ENCODE assay signal across 23 cellular contexts in the genomic region with DNA sequence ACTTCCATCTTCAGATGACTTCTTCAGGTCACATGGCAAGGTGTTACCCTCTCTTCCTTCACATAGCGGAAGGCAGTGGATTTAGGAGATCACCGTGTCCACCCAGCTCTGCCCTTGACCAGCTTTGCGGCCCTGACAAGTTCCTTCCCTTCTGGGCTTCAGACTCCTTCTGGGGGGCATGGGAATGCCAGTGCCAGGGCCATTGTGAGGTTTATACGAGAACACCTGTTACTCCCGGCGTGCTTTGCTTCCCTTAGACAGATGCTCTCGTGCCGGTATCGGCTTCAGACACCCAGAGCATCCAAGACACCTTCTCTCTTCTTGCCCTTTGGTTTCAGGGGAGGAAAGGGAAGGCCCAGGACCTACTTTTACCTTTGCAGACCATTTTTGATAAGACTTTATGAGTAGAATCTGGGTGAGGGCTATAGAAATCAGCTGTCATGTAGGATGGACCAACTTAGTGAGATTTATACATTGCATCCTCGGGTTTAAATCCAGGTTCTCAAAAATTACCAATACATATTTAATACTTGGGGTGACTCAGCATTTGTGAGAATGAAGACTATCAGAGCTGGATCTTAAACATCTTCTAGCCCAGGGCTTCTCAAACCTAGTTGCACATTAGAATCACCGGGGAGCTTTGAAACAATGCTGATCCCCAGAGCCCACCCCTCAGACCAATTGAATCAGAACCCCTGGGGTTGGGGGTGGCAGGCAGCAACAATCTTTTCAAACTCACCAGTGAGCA.
"Had no signal": no experiment of that assay in that cellular context is flagged by ENCODE, and none has a peak within 500 bp of the region (broad histone marks: within the 10 kb centered on the region; RNA-seq: fewer than 3 reads in every experiment).

No MANE protein-coding gene starts in this region.

- H3K27ac ChIP-seq: brain microvascular endothelial cell, coronary artery, gastrocnemius medialis, left ventricle myocardium inferior, ovary, psoas muscle, skin epidermis had no signal

- H3K9me3 Mint-ChIP-seq: activated CD4-positive, alpha-beta T cell treated with anti-CD3 and anti-CD28 coated beads, Interleukin-2, amount 10 ng/mL, durations not matched to agents 24 days and 14 days; activated naive CD8-positive, alpha-beta T cell treated with anti-CD3 and anti-CD28 coated beads, Interleukin-2, amount 50 U/mL, for 24 hours; activated T-helper 17 cell treated with anti-CD3 and anti-CD28 coated beads, Interleukin-2, amount 50 U/mL, for 72 hours; naive thymus-derived CD4-positive, alpha-beta T cell; stimulated activated naive CD8-positive, alpha-beta T cell treated with anti-CD3 and anti-CD28 coated beads, Interleukin-15, Interleukin-2, amounts not matched to agents 100 ng/mL and 50 ng/mL, for 24 hours; T-helper 2 cell treated with Interferon-gamma antibody and Interleukin-4, amounts not matched to agents 5 μg/mL and 100 μg/mL, for 36 hours had no signal

- H3K27me3 Mint-ChIP-seq: activated naive CD8-positive, alpha-beta T cell treated with anti-CD3 and anti-CD28 coated beads, Interleukin-2, amount 50 U/mL, for 24 hours; activated T-helper 17 cell treated with anti-CD3 and anti-CD28 coated beads, Interleukin-2, amount 50 U/mL, for 72 hours had no signal

- H3K4me1 ChIP-seq: gastrocnemius medialis, psoas muscle had no signal

- ATAC-seq: activated naive CD8-positive, alpha-beta T cell treated with anti-CD3 and anti-CD28 coated beads, Interleukin-2, amount 50 U/mL, for 24 hours; activated T-helper 17 cell treated with anti-CD3 and anti-CD28 coated beads, Interleukin-2, amount 50 U/mL, for 72 hours; esophagus mucosa; gastrocnemius medialis; naive thymus-derived CD4-positive, alpha-beta T cell; psoas muscle; right cardiac atrium had no signal

- H3K9me3 ChIP-seq: gastrocnemius medialis, left ventricle myocardium inferior, ovary, psoas muscle had no signal

- H3K4me3 ChIP-seq: coronary artery, gastrocnemius medialis, left ventricle myocardium inferior, ovary, psoas muscle, skin epidermis had no signal

- DNase-seq: activated CD4-positive, alpha-beta T cell treated with anti-CD3 and anti-CD28 coated beads, Interleukin-2, amount 10 ng/mL, durations not matched to agents 24 days and 14 days; activated CD4-positive, CD25-positive, alpha-beta regulatory T cell; activated naive CD4-positive, alpha-beta T cell treated with Interleukin-2 at 50 U/mL for 16 hours; activated naive CD8-positive, alpha-beta T cell treated with anti-CD3 and anti-CD28 coated beads, Interleukin-2, amount 50 U/mL, for 24 hours; anterior cingulate cortex; brain microvascular endothelial cell; central memory CD4-positive, alpha-beta T cell; gastrocnemius medialis; kidney glomerular epithelial cell; left ventricle myocardium inferior; naive thymus-derived CD4-positive, alpha-beta T cell; ovary; psoas muscle; right cardiac atrium; stimulated activated CD4-positive, alpha-beta T cell treated with anti-CD3 and anti-CD28 coated beads, Interleukin-15, amount 100 ng/mL, for 24 hours; stimulated activated CD4-positive, alpha-beta T cell treated with anti-CD3 and anti-CD28 coated beads, Interleukin-2, amount 100 ng/mL, for 48 hours; trophoblast cell had no signal

- H3K36me3 ChIP-seq: brain microvascular endothelial cell, gastrocnemius medialis, ovary had no signal

- H3K27ac Mint-ChIP-seq: activated CD4-positive, alpha-beta T cell treated with anti-CD3 and anti-CD28 coated beads, Interleukin-2, amount 10 ng/mL, durations not matched to agents 24 days and 14 days; activated naive CD8-positive, alpha-beta T cell treated with anti-CD3 and anti-CD28 coated beads, Interleukin-2, amount 50 U/mL, for 24 hours; activated T-helper 17 cell treated with anti-CD3 and anti-CD28 coated beads, Interleukin-2, amount 50 U/mL, for 72 hours; stimulated activated naive CD8-positive, alpha-beta T cell treated with anti-CD3 and anti-CD28 coated beads, Interleukin-15, Interleukin-2, amounts not matched to agents 100 ng/mL and 50 ng/mL, for 24 hours; T-helper 2 cell treated with Interferon-gamma antibody and Interleukin-4, amounts not matched to agents 5 μg/mL and 100 μg/mL, for 36 hours had no signal

- H3K27me3 ChIP-seq: brain microvascular endothelial cell, gastrocnemius medialis, ovary had no signal

- H3K4me3 Mint-ChIP-seq: activated CD4-positive, alpha-beta T cell treated with anti-CD3 and anti-CD28 coated beads, Interleukin-2, amount 10 ng/mL, durations not matched to agents 24 days and 14 days; activated naive CD8-positive, alpha-beta T cell treated with anti-CD3 and anti-CD28 coated beads, Interleukin-2, amount 50 U/mL, for 24 hours; activated T-helper 17 cell treated with anti-CD3 and anti-CD28 coated beads, Interleukin-2, amount 50 U/mL, for 72 hours; naive thymus-derived CD4-positive, alpha-beta T cell; stimulated activated naive CD8-positive, alpha-beta T cell treated with anti-CD3 and anti-CD28 coated beads, Interleukin-15, Interleukin-2, amounts not matched to agents 100 ng/mL and 50 ng/mL, for 24 hours; T-helper 2 cell treated with Interferon-gamma antibody and Interleukin-4, amounts not matched to agents 5 μg/mL and 100 μg/mL, for 36 hours had no signal
